In genomic region chr3:196684548-196685407, GRCh38 we compare ENCODE assay signal across 8 cellular contexts. TPM values are rescaled to one million over a fixed set of nuclear protein-coding genes. Genes with fewer than 3 reads are reported as not detected.
DNase-seq lines count a peak whose midpoint lies in the region; ATAC-seq and TF ChIP-seq lines count a peak whose summit lies in the region.

No MANE protein-coding gene starts in this region.

- TF ChIP-seq CTCF in BE2C (IDR thresholded peaks at IDR 0.05; ENCODE audit: low read depth, low read length) (peak; percentile 92), dorsolateral prefrontal cortex (IDR thresholded peaks at IDR 0.05 in 54 of 56, conservative IDR thresholded peaks at IDR 0.05 in 2 of 56; ENCODE audit: low read depth in 1 of 56, partially characterized antibody in 56 of 56) (peak; percentile 81 to 97 (median 93))

- H3K4me1 Mint-ChIP-seq in activated CD4-positive, alpha-beta T cell treated with anti-CD3 and anti-CD28 coated beads, Interleukin-2, amount 10 ng/mL, durations not matched to agents 7 days and 5 days, result peaks cover 21% of the 10 kb centered on the region

- peaks cover 2% of the 10 kb centered on the region for H3K27me3 Mint-ChIP-seq in activated CD4-positive, alpha-beta T cell treated with anti-CD3 and anti-CD28 coated beads, Interleukin-2, amount 10 ng/mL, durations not matched to agents 7 days and 5 days

- POLR2A ChIA-PET in activated CD4-positive, alpha-beta T cell treated with anti-CD3 and anti-CD28 coated beads, Interleukin-2, amount 10 ng/mL, durations not matched to agents 7 days and 5 days (lab: Charles Lee), result interaction anchor here (1.0 kb wide), 1 partner anchor 75 kb away, joined by 3 read pairs; no protein-coding TSS in a partner anchor

- H3K9me3 ChIP-seq in BE2C, result no peaks in the 10 kb centered on the region

- peak overlapping the region in 27 of 59 donors; percentile 2 to 70 (median 36) for H3K27ac ChIP-seq in dorsolateral prefrontal cortex

- H3K4me3 Mint-ChIP-seq in activated CD4-positive, alpha-beta T cell treated with anti-CD3 and anti-CD28 coated beads, Interleukin-2, amount 10 ng/mL, durations not matched to agents 7 days and 5 days, result peak overlapping the region; percentile 10

- no peaks in the 10 kb centered on the region for H3K4me1 ChIP-seq in BE2C

- H3K27ac Mint-ChIP-seq in activated CD4-positive, alpha-beta T cell treated with anti-CD3 and anti-CD28 coated beads, Interleukin-2, amount 10 ng/mL, durations not matched to agents 7 days and 5 days, result peak overlapping the region; percentile 38

- H3K4me3 ChIP-seq in BE2C (ENCODE audit: low read depth, low read length) (peak overlapping the region; percentile 16), dorsolateral prefrontal cortex (peak overlapping the region in 40 of 59 donors; percentile 2 to 43 (median 26))

- H3K9me3 Mint-ChIP-seq in activated CD4-positive, alpha-beta T cell treated with anti-CD3 and anti-CD28 coated beads, Interleukin-2, amount 10 ng/mL, durations not matched to agents 7 days and 5 days, result peaks cover 6% of the 10 kb centered on the region

- peak; percentile 64 for DNase-seq in BE2C
- peak; percentile 44 for DNase-seq in NCI-H460 (ENCODE audit: extremely low read depth, low read depth)
- DNase-seq in activated CD4-positive, alpha-beta T cell treated with anti-CD3 and anti-CD28 coated beads, Interleukin-2, amount 10 ng/mL, durations not matched to agents 7 days and 5 days, result peak; percentile 72
- DNase-seq in dorsolateral prefrontal cortex, result peak in 9 of 10 donors; percentile 36 to 78 (median 54)
- DNase-seq in midbrain (lab: John Stamatoyannopoulos, UW), result peak; percentile 74
- DNase-seq in stimulated activated CD8-positive, alpha-beta memory T cell treated with anti-CD3 and anti-CD28 coated beads, Interleukin-2, amount 100 ng/mL, for 48 hours (ENCODE audit: low read depth in 2 of 2), result peak; percentile 43 to 48

- CTCF ChIA-PET in activated CD4-positive, alpha-beta T cell treated with anti-CD3 and anti-CD28 coated beads, Interleukin-2, amount 10 ng/mL, durations not matched to agents 7 days and 5 days (lab: Charles Lee), result interaction anchor here (0.5 to 4.6 kb wide), 17 partner anchors 8 to 771 kb away, joined by 3 to 40 read pairs (median 4); partner anchors contain the start of gene NRROS

- H3K36me3 ChIP-seq in BE2C, result no peaks in the 10 kb centered on the region

- peaks cover 6% of the 10 kb centered on the region for H3K27me3 ChIP-seq in BE2C
- H3K27me3 ChIP-seq in dorsolateral prefrontal cortex, result no peaks in the 10 kb centered on the region

- H3K36me3 Mint-ChIP-seq in activated CD4-positive, alpha-beta T cell treated with anti-CD3 and anti-CD28 coated beads, Interleukin-2, amount 10 ng/mL, durations not matched to agents 7 days and 5 days (ENCODE audit: low read depth), result peaks cover 13% of the 10 kb centered on the region

- ATAC-seq in GM18909 (IDR thresholded peaks at IDR 0.05; ENCODE audit: poor library complexity, unreplicated experiment) (peak; percentile 85), HG03280 (IDR thresholded peaks at IDR 0.05; ENCODE audit: unreplicated experiment) (peak; percentile 69)

- intact Hi-C loops in dorsolateral prefrontal cortex (cut with DNase I), result loop anchor here in 1 of 2 donors (1.0 kb wide), 1 partner anchor 75 kb away; no protein-coding TSS in a partner anchor

RNA-seq across cellular contexts. Expression of gene CEP19, which starts 27.3 kb away (rescaled TPM):
- polyA plus RNA-seq in BE2C (2012; ENCODE audit: insufficient read depth, insufficient read length, low read depth), result 1.2 TPM
- 3.2 and 3.7 TPM in 2 replicates for total RNA-seq in NCI-H460 (2014; rRNA removed; shearing (Covaris generic))
- 1.4 and 2.1 TPM in 2 replicates for polyA plus RNA-seq in NCI-H460 (2014; cell fraction: nucleus; rRNA removed)
- 1 to 10 TPM; 5.3 to 6.0 TPM for total RNA-seq in activated CD4-positive, alpha-beta T cell treated with anti-CD3 and anti-CD28 coated beads, Interleukin-2, amount 10 ng/mL, durations not matched to agents 7 days and 5 days
- 10 to 100 TPM in 35 of 120 experiments, 1 to 10 TPM in 85; 2.8 to 14.6 (median 8.6) TPM for total RNA-seq in dorsolateral prefrontal cortex

RNA-seq across cellular contexts. Expression of gene PIGX, which starts 27.4 kb away (rescaled TPM):
- 13.2 TPM for polyA plus RNA-seq in BE2C (2012; ENCODE audit: insufficient read depth, insufficient read length, low read depth)
- 25.6 and 32.0 TPM in 2 replicates for total RNA-seq in NCI-H460 (2014; rRNA removed; shearing (Covaris generic))
- polyA plus RNA-seq in NCI-H460 (2014; cell fraction: nucleus; rRNA removed), result 33.0 and 44.5 TPM in 2 replicates
- 10 to 100 TPM; 40.9 to 45.4 TPM for total RNA-seq in activated CD4-positive, alpha-beta T cell treated with anti-CD3 and anti-CD28 coated beads, Interleukin-2, amount 10 ng/mL, durations not matched to agents 7 days and 5 days
- 10 to 100 TPM; 23.5 to 51.0 (median 37.0) TPM for total RNA-seq in dorsolateral prefrontal cortex

RNA-seq across cellular contexts. Expression of gene NRROS, which starts 45.3 kb away (rescaled TPM):
- polyA plus RNA-seq in BE2C (2012; ENCODE audit: insufficient read depth, insufficient read length, low read depth), result 17.0 TPM
- total RNA-seq in NCI-H460 (2014; rRNA removed; shearing (Covaris generic)), result 0.07 TPM in 1 of 2 replicates, not detected in the other
- 0.36 TPM in 1 of 2 replicates, not detected in the other for polyA plus RNA-seq in NCI-H460 (2014; cell fraction: nucleus; rRNA removed)
- 10 to 100 TPM; 36.6 to 40.6 TPM for total RNA-seq in activated CD4-positive, alpha-beta T cell treated with anti-CD3 and anti-CD28 coated beads, Interleukin-2, amount 10 ng/mL, durations not matched to agents 7 days and 5 days
- total RNA-seq in dorsolateral prefrontal cortex, result 1 to 10 TPM; 1.1 to 8.0 (median 3.3) TPM

RNA-seq across cellular contexts. Expression of gene PAK2, which starts 54.9 kb away (rescaled TPM):
- polyA plus RNA-seq in BE2C (2012; ENCODE audit: insufficient read depth, insufficient read length, low read depth), result 43.8 TPM
- total RNA-seq in NCI-H460 (2014; rRNA removed; shearing (Covaris generic)), result 41.6 and 42.9 TPM in 2 replicates
- polyA plus RNA-seq in NCI-H460 (2014; cell fraction: nucleus; rRNA removed), result 9.2 and 14.8 TPM in 2 replicates
- total RNA-seq in activated CD4-positive, alpha-beta T cell treated with anti-CD3 and anti-CD28 coated beads, Interleukin-2, amount 10 ng/mL, durations not matched to agents 7 days and 5 days, result 10 to 100 TPM; 88.6 to 98.5 TPM
- 10 to 100 TPM; 28.1 to 67.1 (median 44.9) TPM for total RNA-seq in dorsolateral prefrontal cortex

Comparison
In these comparisons a context has a peak if more than half of its experiments do, and no peak if none do; other contexts are left out.
1. RNA of gene NRROS, which starts 45.3 kb away (total RNA-seq): 36.6 to 40.6 TPM in activated CD4-positive, alpha-beta T cell treated with anti-CD3 and anti-CD28 coated beads, Interleukin-2, amount 10 ng/mL, durations not matched to agents 7 days and 5 days; 1.1 to 8.0 TPM in dorsolateral prefrontal cortex and 0.07 TPM in NCI-H460; every median in the first group is over 4 times any median in the second.
2. Peak in every context shown above with its lines, with median percentiles within 50 percentile points of each other: DNase-seq.